Comparison of ENCODE assay signal across 11 cellular contexts in genomic region chr15:95162967-95163531, GRCh38.
DNase-seq lines count a peak whose midpoint lies in the region; ATAC-seq and TF ChIP-seq lines count a peak whose summit lies in the region.
"Had no signal": no experiment of that assay in that cellular context is flagged by ENCODE, and none has a peak within 500 bp of the region (broad histone marks: within the 10 kb centered on the region; RNA-seq: fewer than 3 reads in every experiment).

No MANE protein-coding gene starts in this region.

- H3K27me3 ChIP-seq in mammary epithelial cell (ENCODE audit: insufficient read depth, low read length) (no peaks in the 10 kb centered on the region), aorta (ENCODE audit: control insufficient read depth in 1 of 2, insufficient read depth in 2 of 2, low read length in 1 of 2) (no peaks in the 10 kb centered on the region)
- H3K27me3 ChIP-seq: neural progenitor cell had no signal

- intact Hi-C loops in mammary epithelial cell (cut with micrococcal nuclease) = no loop called here
- intact Hi-C loops in aorta (cut with DNase I) = loop anchor here (10.0 kb wide), 4 partner anchors 98 to 1192 kb away; no protein-coding TSS in a partner anchor

- H4K20me1 ChIP-seq in mammary epithelial cell (ENCODE audit: insufficient read depth, low read length) = no peaks in the 10 kb centered on the region

- peak; percentile 83 for DNase-seq in HT1080 (ENCODE audit: low read depth)
- peak; percentile 94 for DNase-seq in mammary epithelial cell
- no peak for DNase-seq in mesothelial cell of epicardium (ENCODE audit: low spot score in 2 of 2, unreplicated experiment in 2 of 2)
- no peak for DNase-seq in aorta
- DNase-seq in OCI-M2 (lab: John Stamatoyannopoulos, UW; ENCODE audit: unreplicated experiment) = no peak
- no peak for DNase-seq in activated CD8-positive, alpha-beta T cell treated with anti-CD3 and anti-CD28 coated beads, Interleukin-2, amount 10 ng/mL, durations not matched to agents 7 days and 5 days
- DNase-seq: NCI-H1694 treated with DMSO at 0.1 percent for 48 hours had no signal

- 48% methylated on average over 7 of the region's 7 CpGs for WGBS in mammary epithelial cell (ENCODE audit: low coverage, missing lambda C conversion rate)
- 43 to 63% methylated on average over 7 of the region's 7 CpGs for WGBS in aorta, 2 donors

- CTCF ChIA-PET in mammary epithelial cell (lab: Charles Lee; ENCODE audit: low non-redundant PET) = no interaction called here
- CTCF ChIA-PET in activated CD8-positive, alpha-beta T cell treated with anti-CD3 and anti-CD28 coated beads, Interleukin-2, amount 10 ng/mL, durations not matched to agents 7 days and 5 days (lab: Charles Lee) = no interaction called here

- no peak overlapping the region for H3K4me3 ChIP-seq in mammary epithelial cell (replicated peaks in 1 of 3; ENCODE audit: insufficient read depth in 1 of 3, low read depth in 2 of 3, low read length in 3 of 3)
- no peak overlapping the region for H3K4me3 ChIP-seq in aorta (ENCODE audit: low read length in 2 of 2)
- H3K4me3 ChIP-seq: neural progenitor cell had no signal

- peaks cover 16% of the 10 kb centered on the region for H3K9me3 Mint-ChIP-seq in mesothelial cell of epicardium
- no peaks in the 10 kb centered on the region for H3K9me3 Mint-ChIP-seq in activated CD8-positive, alpha-beta T cell treated with anti-CD3 and anti-CD28 coated beads, Interleukin-2, amount 10 ng/mL, durations not matched to agents 7 days and 5 days (ENCODE audit: insufficient read depth)
- H3K9me3 Mint-ChIP-seq: activated T-helper 1 cell treated with anti-CD3 and anti-CD28 coated beads, Interleukin-12 subunit alpha, Interleukin-12 subunit beta, Interleukin-2, Interleukin-4 antibody, amounts not matched to agents 30 ng/mL and 10 ng/mL and 1 ng/mL, durations not matched to agents 14 hours and 24 hours and 36 hours; neural progenitor cell had no signal

- H3K36me3 Mint-ChIP-seq in mesothelial cell of epicardium = peaks cover 8% of the 10 kb centered on the region
- no peaks in the 10 kb centered on the region for H3K36me3 Mint-ChIP-seq in activated CD8-positive, alpha-beta T cell treated with anti-CD3 and anti-CD28 coated beads, Interleukin-2, amount 10 ng/mL, durations not matched to agents 7 days and 5 days (ENCODE audit: low read depth)
- H3K36me3 Mint-ChIP-seq: neural progenitor cell had no signal

- peaks cover 24% of the 10 kb centered on the region for H3K4me1 Mint-ChIP-seq in mesothelial cell of epicardium
- no peaks in the 10 kb centered on the region for H3K4me1 Mint-ChIP-seq in activated CD8-positive, alpha-beta T cell treated with anti-CD3 and anti-CD28 coated beads, Interleukin-2, amount 10 ng/mL, durations not matched to agents 7 days and 5 days (ENCODE audit: low read depth)

- H3K9me3 ChIP-seq in mammary epithelial cell (replicated peaks; ENCODE audit: insufficient read depth, low read length) (no peaks in the 10 kb centered on the region), aorta (ENCODE audit: control insufficient read depth, low read length) (no peaks in the 10 kb centered on the region)

- H3K4me1 ChIP-seq in mammary epithelial cell (ENCODE audit: insufficient read depth, low read length) (peaks cover 20% of the 10 kb centered on the region), aorta (ENCODE audit: control insufficient read depth in 1 of 2, insufficient read depth in 2 of 2, low read length in 2 of 2) (no peaks in the 10 kb centered on the region)
- H3K4me1 ChIP-seq: neural progenitor cell had no signal

- no peak overlapping the region for H3K4me3 Mint-ChIP-seq in mesothelial cell of epicardium
- no peak overlapping the region for H3K4me3 Mint-ChIP-seq in activated CD8-positive, alpha-beta T cell treated with anti-CD3 and anti-CD28 coated beads, Interleukin-2, amount 10 ng/mL, durations not matched to agents 7 days and 5 days
- H3K4me3 Mint-ChIP-seq: activated T-helper 1 cell treated with anti-CD3 and anti-CD28 coated beads, Interleukin-12 subunit alpha, Interleukin-12 subunit beta, Interleukin-2, Interleukin-4 antibody, amounts not matched to agents 30 ng/mL and 10 ng/mL and 1 ng/mL, durations not matched to agents 14 hours and 24 hours and 36 hours; neural progenitor cell had no signal

- H3K4me2 ChIP-seq in mammary epithelial cell (ENCODE audit: insufficient read depth, low read depth, low read length) = peak overlapping the region; percentile 5
- H3K4me2 ChIP-seq: neural progenitor cell had no signal

- H3K36me3 ChIP-seq in mammary epithelial cell (ENCODE audit: insufficient read depth, low read length) = no peaks in the 10 kb centered on the region
- no peaks in the 10 kb centered on the region for H3K36me3 ChIP-seq in aorta (ENCODE audit: control insufficient read depth in 1 of 2, insufficient read depth in 2 of 2, low read length in 1 of 2)
- H3K36me3 ChIP-seq: neural progenitor cell had no signal

- dilution Hi-C loops in mammary epithelial cell (cut with HindIII; ENCODE audit: low sequenced_read_pairs) = no loop called here

- in situ Hi-C loops in mammary epithelial cell (cut with MboI; ENCODE audit: low sequenced_read_pairs in 2 of 2) = no loop called here

- TF ChIP-seq CTCF in mammary epithelial cell (conservative IDR thresholded peaks at IDR 0.05 in 1 of 2, IDR thresholded peaks at IDR 0.05 in 1 of 2; ENCODE audit: extremely low read depth in 1 of 2, insufficient read depth in 1 of 2, low read depth in 1 of 2, low read length in 2 of 2) (no peak), mesothelial cell of epicardium (IDR thresholded peaks at IDR 0.05; ENCODE audit: unreplicated experiment) (no peak)

- no peaks in the 10 kb centered on the region for H3K27me3 Mint-ChIP-seq in mesothelial cell of epicardium (ENCODE audit: low read depth)
- no peaks in the 10 kb centered on the region for H3K27me3 Mint-ChIP-seq in activated CD8-positive, alpha-beta T cell treated with anti-CD3 and anti-CD28 coated beads, Interleukin-2, amount 10 ng/mL, durations not matched to agents 7 days and 5 days (ENCODE audit: low read depth)

- BruUV-seq in mammary epithelial cell (replicated peaks; lab: Mats Ljungman, UMichigan) = no TSS peak

- H3K27ac Mint-ChIP-seq in mesothelial cell of epicardium = peak overlapping the region; percentile 52
- no peak overlapping the region for H3K27ac Mint-ChIP-seq in activated CD8-positive, alpha-beta T cell treated with anti-CD3 and anti-CD28 coated beads, Interleukin-2, amount 10 ng/mL, durations not matched to agents 7 days and 5 days
- H3K27ac Mint-ChIP-seq: activated T-helper 1 cell treated with anti-CD3 and anti-CD28 coated beads, Interleukin-12 subunit alpha, Interleukin-12 subunit beta, Interleukin-2, Interleukin-4 antibody, amounts not matched to agents 30 ng/mL and 10 ng/mL and 1 ng/mL, durations not matched to agents 14 hours and 24 hours and 36 hours; neural progenitor cell had no signal

- ATAC-seq in aorta (ENCODE audit: low FRiP score) (peak; percentile 75), GM21786 (IDR thresholded peaks at IDR 0.05; ENCODE audit: unreplicated experiment) (no peak)
- ATAC-seq in activated CD8-positive, alpha-beta T cell treated with anti-CD3 and anti-CD28 coated beads, Interleukin-2, amount 10 ng/mL, durations not matched to agents 7 days and 5 days = no peak

- POLR2A ChIA-PET in activated CD8-positive, alpha-beta T cell treated with anti-CD3 and anti-CD28 coated beads, Interleukin-2, amount 10 ng/mL, durations not matched to agents 7 days and 5 days (lab: Charles Lee) = no interaction called here

- H3K79me2 ChIP-seq in mammary epithelial cell (ENCODE audit: insufficient read depth, low read length) = no peaks in the 10 kb centered on the region

- H3K27ac ChIP-seq in mammary epithelial cell (ENCODE audit: insufficient read depth, low read depth, low read length) (peak overlapping the region; percentile 46), aorta (ENCODE audit: low read depth in 1 of 2, low read length in 2 of 2) (peak overlapping the region in 1 of 2 donors; percentile 79)
- H3K27ac ChIP-seq: neural progenitor cell, VCaP had no signal

- H2AFZ ChIP-seq in mammary epithelial cell (ENCODE audit: low read depth, low read length) = peak overlapping the region; percentile 72
- H2AFZ ChIP-seq: neural progenitor cell had no signal

- no peak overlapping the region for H3K9ac ChIP-seq in mammary epithelial cell (ENCODE audit: insufficient read depth, low read length)
- H3K9ac ChIP-seq: neural progenitor cell had no signal

Comparison
In these comparisons a context has a peak if more than half of its experiments do, and no peak if none do; other contexts are left out.
1. DNase-seq: peak in HT1080 (single experiment) and mammary epithelial cell (single experiment); none in mesothelial cell of epicardium (0 of 2), aorta (0 of 2), OCI-M2 (single experiment) and activated CD8-positive, alpha-beta T cell treated with anti-CD3 and anti-CD28 coated beads, Interleukin-2, amount 10 ng/mL, durations not matched to agents 7 days and 5 days (single experiment).